ENCODE assay signal across 8 cellular contexts in genomic region chr4:121977251-121978168, GRCh38. TPM values are rescaled to one million over a fixed set of nuclear protein-coding genes. Genes with fewer than 3 reads are reported as not detected.
A peak's percentile ranks its signal among the peaks of the same experiment; 100 is the strongest.
DNase-seq lines count a peak whose midpoint lies in the region; ATAC-seq lines count a peak whose summit lies in the region.

No MANE protein-coding gene starts in this region.

- CTCF ChIA-PET in T-cell (lab: Charles Lee), result no interaction called here

- DNase-seq in AG08396 (ENCODE audit: low spot score) (peak; percentile 14), T-cell (peak in 2 of 34 experiments; percentile 5 to 8), AG08395 (ENCODE audit: low spot score) (no peak), glomerular visceral epithelial cell (ENCODE audit: extremely low spot score) (no peak)
- no peak for DNase-seq in effector CD4-positive, alpha-beta T cell
- DNase-seq in stimulated activated CD4-positive, alpha-beta T cell treated with anti-CD3 and anti-CD28 coated beads, Interleukin-15, amount 100 ng/mL, for 24 hours, result no peak

- POLR2A ChIA-PET in T-cell (lab: Charles Lee), result no interaction called here

- H3K36me3 Mint-ChIP-seq in T-cell, result no peaks in the 10 kb centered on the region

- peaks cover 0 to 17% of the 10 kb centered on the region in 2 donors for H3K27me3 Mint-ChIP-seq in T-cell

- ATAC-seq in GM19328 (IDR thresholded peaks at IDR 0.05; ENCODE audit: unreplicated experiment) (peak; percentile 89), HG03108 (IDR thresholded peaks at IDR 0.05; ENCODE audit: unreplicated experiment) (peak; percentile 98), T-cell (replicated peaks in 1 of 4) (peak in 3 of 4 experiments; percentile 66 to 90 (median 83))

- no peaks in the 10 kb centered on the region for H3K9me3 Mint-ChIP-seq in T-cell

- peak overlapping the region in 2 of 3 donors; percentile 52 to 57 for H3K4me3 Mint-ChIP-seq in T-cell

- peak overlapping the region in 1 of 2 donors; percentile 88 for H3K27ac Mint-ChIP-seq in T-cell

- peaks cover 7 to 17% (median 14%) of the 10 kb centered on the region in 3 donors for H3K4me1 Mint-ChIP-seq in T-cell

RNA-seq across cellular contexts. Expression of gene TRPC3, which starts 25.6 kb away (rescaled TPM):
- total RNA-seq in T-cell, result under 1 TPM in 4 of 5 donors, not detected in 1; 0.18 to 0.59 (median 0.33) TPM
